In genomic region chr15:84715442-84716035, GRCh38 we compare ENCODE assay signal across 8 cellular contexts. TPM values are rescaled to one million over a fixed set of nuclear protein-coding genes. Genes with fewer than 3 reads are reported as not detected.
DNase-seq lines count a peak whose midpoint lies in the region; ATAC-seq, FAIRE-seq and TF ChIP-seq lines count a peak whose summit lies in the region.

No MANE protein-coding gene starts in this region.

- peak overlapping the region; percentile 94 for H3K4me3 Mint-ChIP-seq in activated T-helper 1 cell treated with anti-CD3 and anti-CD28 coated beads, Interleukin-12 subunit alpha, Interleukin-12 subunit beta, Interleukin-2, Interleukin-4 antibody, amounts not matched to agents 30 ng/mL and 10 ng/mL and 1 ng/mL, durations not matched to agents 14 hours and 24 hours and 36 hours

- peak overlapping the region; percentile 89 for H3K4me3 ChIP-seq in MM.1S (ENCODE audit: low read length)
- H3K4me3 ChIP-seq in pancreas: peak overlapping the region; percentile 71 to 89 (median 80)

- H3K27me3 ChIP-seq in MM.1S (replicated peaks; ENCODE audit: insufficient read depth, low read length) (no peaks in the 10 kb centered on the region), pancreas (no peaks in the 10 kb centered on the region)

- no peak for TF ChIP-seq CTCF in MM.1S (IDR thresholded peaks at IDR 0.05; ENCODE audit: low read length)
- no peak for TF ChIP-seq CTCF in pancreas (IDR thresholded peaks at IDR 0.05)

- H3F3A ChIP-seq in MM.1S (ENCODE audit: insufficient read depth, low read length): peaks cover 16% of the 10 kb centered on the region; the same call in 1 of the 2 replicates

- FAIRE-seq in pancreas (lab: Jason Lieb, UNC): no peak

- H3K4me1 ChIP-seq in MM.1S (ENCODE audit: low read length) (peaks cover 14% of the 10 kb centered on the region), pancreas (peaks cover 10 to 14% (median 14%) of the 10 kb centered on the region in 3 donors)

- 1% methylated on average over 34 to 36 of the region's 36 CpGs for WGBS in pancreas, 2 donors

- peak overlapping the region; percentile 82 for H2AFZ ChIP-seq in MM.1S (ENCODE audit: low read length)

- peaks cover 56% of the 10 kb centered on the region for H3K4me1 Mint-ChIP-seq in activated T-helper 1 cell treated with anti-CD3 and anti-CD28 coated beads, Interleukin-12 subunit alpha, Interleukin-12 subunit beta, Interleukin-2, Interleukin-4 antibody, amounts not matched to agents 30 ng/mL and 10 ng/mL and 1 ng/mL, durations not matched to agents 14 hours and 24 hours and 36 hours (ENCODE audit: low read depth)

- intact Hi-C loops in Right ventricle myocardium superior (cut with DNase I) (no loop called here), Right ventricle myocardium inferior (cut with DNase I) (loop anchor here (1.0 to 5.0 kb wide), 5 partner anchors 12 to 212 kb away; partner anchors contain the start of genes NMB and ZNF592), pancreas (cut with DNase I) (no loop called here)
- intact Hi-C loops in activated T-helper 1 cell treated with anti-CD3 and anti-CD28 coated beads, Interleukin-12 subunit alpha, Interleukin-12 subunit beta, Interleukin-2, Interleukin-4 antibody, amounts not matched to agents 30 ng/mL and 10 ng/mL and 1 ng/mL, durations not matched to agents 14 hours and 24 hours and 36 hours (cut with micrococcal nuclease): loop anchor here (1.0 to 2.0 kb wide), 10 partner anchors 20 to 265 kb away; partner anchors contain the start of genes NMB, PDE8A and WDR73

- H3K79me2 ChIP-seq in MM.1S (ENCODE audit: low read length): peaks cover 53% of the 10 kb centered on the region

- no peaks in the 10 kb centered on the region for H3K36me3 ChIP-seq in MM.1S (replicated peaks; ENCODE audit: insufficient read depth, low read length)
- H3K36me3 ChIP-seq in pancreas: peaks cover 0 to 8% (median 0%) of the 10 kb centered on the region in 3 donors

- H3K9me3 ChIP-seq in MM.1S (replicated peaks; ENCODE audit: insufficient read depth, low read length) (no peaks in the 10 kb centered on the region), pancreas (no peaks in the 10 kb centered on the region)

- no peaks in the 10 kb centered on the region for H3K9me3 Mint-ChIP-seq in activated T-helper 1 cell treated with anti-CD3 and anti-CD28 coated beads, Interleukin-12 subunit alpha, Interleukin-12 subunit beta, Interleukin-2, Interleukin-4 antibody, amounts not matched to agents 30 ng/mL and 10 ng/mL and 1 ng/mL, durations not matched to agents 14 hours and 24 hours and 36 hours

- ATAC-seq in Right ventricle myocardium superior (ENCODE audit: poor library complexity) (peak; percentile 22), Right ventricle myocardium inferior (no peak), pancreas (peak; percentile 10 to 27 (median 12)), GM21786 (IDR thresholded peaks at IDR 0.05; ENCODE audit: unreplicated experiment) (no peak)

- H3K27ac ChIP-seq in MM.1S (ENCODE audit: low read length) (peak overlapping the region; percentile 76; the same call in 1 of the 2 replicates), pancreas (peak overlapping the region; percentile 80 to 91 (median 86))

- H3K27ac Mint-ChIP-seq in activated T-helper 1 cell treated with anti-CD3 and anti-CD28 coated beads, Interleukin-12 subunit alpha, Interleukin-12 subunit beta, Interleukin-2, Interleukin-4 antibody, amounts not matched to agents 30 ng/mL and 10 ng/mL and 1 ng/mL, durations not matched to agents 14 hours and 24 hours and 36 hours: peak overlapping the region; percentile 96

- H3K9me2 ChIP-seq in MM.1S (replicated peaks; ENCODE audit: insufficient read depth, low read length): no peaks in the 10 kb centered on the region

- peaks cover 11% of the 10 kb centered on the region for H3K36me3 Mint-ChIP-seq in activated T-helper 1 cell treated with anti-CD3 and anti-CD28 coated beads, Interleukin-12 subunit alpha, Interleukin-12 subunit beta, Interleukin-2, Interleukin-4 antibody, amounts not matched to agents 30 ng/mL and 10 ng/mL and 1 ng/mL, durations not matched to agents 14 hours and 24 hours and 36 hours (ENCODE audit: low read depth)

- peak overlapping the region; percentile 82 for H3K9ac ChIP-seq in MM.1S (ENCODE audit: low read length)

- DNase-seq in Right ventricle myocardium superior: no peak
- DNase-seq in Right ventricle myocardium inferior (ENCODE audit: missing footprints): no peak
- DNase-seq in MM.1S: peak; percentile 27
- DNase-seq in activated T-helper 1 cell treated with anti-CD3 and anti-CD28 coated beads, Interleukin-12 subunit alpha, Interleukin-12 subunit beta, Interleukin-2, Interleukin-4 antibody, amounts not matched to agents 30 ng/mL and 10 ng/mL and 1 ng/mL, durations not matched to agents 14 hours and 24 hours and 36 hours (ENCODE audit: low spot score): peak; percentile 31
- DNase-seq in germinal center (ENCODE audit: low spot score): peak; percentile 14
- peak in 3 of 6 donors; percentile 20 to 31 (median 25) for DNase-seq in pancreas
- DNase-seq in hepatic stellate cell (ENCODE audit: low spot score): no peak

- no peaks in the 10 kb centered on the region for H3K27me3 Mint-ChIP-seq in activated T-helper 1 cell treated with anti-CD3 and anti-CD28 coated beads, Interleukin-12 subunit alpha, Interleukin-12 subunit beta, Interleukin-2, Interleukin-4 antibody, amounts not matched to agents 30 ng/mL and 10 ng/mL and 1 ng/mL, durations not matched to agents 14 hours and 24 hours and 36 hours (ENCODE audit: insufficient read depth)

- H3K4me2 ChIP-seq in MM.1S (ENCODE audit: low read depth, low read length): peak overlapping the region; percentile 79

- no peaks in the 10 kb centered on the region for H4K20me1 ChIP-seq in MM.1S (ENCODE audit: insufficient read depth, low read length)

RNA-seq across cellular contexts. Expression of gene SEC11A, which starts 0.4 kb away (rescaled TPM):
- total RNA-seq in Right ventricle myocardium superior (82.5 TPM), Right ventricle myocardium inferior (84.7 TPM), pancreas (10 to 100 TPM; 43.7 to 77.5 (median 67.8) TPM)
- 97.3 and 105 TPM in 2 replicates for total RNA-seq in activated T-helper 1 cell treated with anti-CD3 and anti-CD28 coated beads, Interleukin-12 subunit alpha, Interleukin-12 subunit beta, Interleukin-2, Interleukin-4 antibody, amounts not matched to agents 30 ng/mL and 10 ng/mL and 1 ng/mL, durations not matched to agents 14 hours and 24 hours and 36 hours
- 10 to 100 TPM; 71.3 to 98.7 TPM for polyA plus RNA-seq in pancreas

RNA-seq across cellular contexts. Expression of gene ZNF592, which starts 32.9 kb away (rescaled TPM):
- total RNA-seq in Right ventricle myocardium superior: 16.3 TPM
- 19.2 TPM for total RNA-seq in Right ventricle myocardium inferior
- 29.9 and 30.9 TPM in 2 replicates for total RNA-seq in activated T-helper 1 cell treated with anti-CD3 and anti-CD28 coated beads, Interleukin-12 subunit alpha, Interleukin-12 subunit beta, Interleukin-2, Interleukin-4 antibody, amounts not matched to agents 30 ng/mL and 10 ng/mL and 1 ng/mL, durations not matched to agents 14 hours and 24 hours and 36 hours
- total RNA-seq in pancreas: 10 to 100 TPM; 11.5 to 16.6 (median 12.2) TPM
- 1 to 10 TPM; 9.1 to 9.9 TPM for polyA plus RNA-seq in pancreas

RNA-seq across cellular contexts. Expression of gene NMB, which starts 57.5 kb away (rescaled TPM):
- 1.9 TPM for total RNA-seq in Right ventricle myocardium superior
- total RNA-seq in Right ventricle myocardium inferior: 3.9 TPM
- 3.0 and 3.5 TPM in 2 replicates for total RNA-seq in activated T-helper 1 cell treated with anti-CD3 and anti-CD28 coated beads, Interleukin-12 subunit alpha, Interleukin-12 subunit beta, Interleukin-2, Interleukin-4 antibody, amounts not matched to agents 30 ng/mL and 10 ng/mL and 1 ng/mL, durations not matched to agents 14 hours and 24 hours and 36 hours
- 1 to 10 TPM; 2.9 to 5.4 (median 3.5) TPM for total RNA-seq in pancreas
- 1 to 10 TPM; 4.8 to 8.3 TPM for polyA plus RNA-seq in pancreas

Comparison
In these comparisons a context has a peak if more than half of its experiments do, and no peak if none do; other contexts are left out.
1. ATAC-seq: peak in Right ventricle myocardium superior (single experiment) and pancreas (4 of 4); none in Right ventricle myocardium inferior (single experiment) and GM21786 (single experiment).
2. intact Hi-C loops: an anchor here in Right ventricle myocardium inferior (1.0 to 5.0 kb wide) and activated T-helper 1 cell treated with anti-CD3 and anti-CD28 coated beads, Interleukin-12 subunit alpha, Interleukin-12 subunit beta, Interleukin-2, Interleukin-4 antibody, amounts not matched to agents 30 ng/mL and 10 ng/mL and 1 ng/mL, durations not matched to agents 14 hours and 24 hours and 36 hours (1.0 to 2.0 kb wide); none called in Right ventricle myocardium superior and pancreas.
3. DNase-seq: peak in MM.1S (single experiment), activated T-helper 1 cell treated with anti-CD3 and anti-CD28 coated beads, Interleukin-12 subunit alpha, Interleukin-12 subunit beta, Interleukin-2, Interleukin-4 antibody, amounts not matched to agents 30 ng/mL and 10 ng/mL and 1 ng/mL, durations not matched to agents 14 hours and 24 hours and 36 hours (single experiment) and germinal center (single experiment); none in Right ventricle myocardium superior (single experiment), Right ventricle myocardium inferior (single experiment) and hepatic stellate cell (single experiment).